In genomic region chr12:51345681-51346080, GRCh38 we compare ENCODE assay signal across 1 cellular context.
A peak's percentile ranks its signal among the peaks of the same experiment; 100 is the strongest.
TF ChIP-seq lines count a peak whose summit lies in the region.

No MANE protein-coding gene starts in this region.

TF ChIP-seq in K562, 482 proteins besides CTCF, POLR2A, EP300 and RAD21 (continues in another document):
- TF ChIP-seq TOE1 (IDR thresholded peaks at IDR 0.05; ENCODE audit: borderline replicate concordance) (no peak), TOE1 (CRISPR knock-in tag; IDR thresholded peaks at IDR 0.05; ENCODE audit: borderline replicate concordance, low read depth) (no peak), C11orf30 (IDR thresholded peaks at IDR 0.05; ENCODE audit: low read depth) (peak; percentile 42), ZNF316 (IDR thresholded peaks at IDR 0.05) (peak; percentile 38; the same call in 1 of the 2 replicates), SREBF1 (IDR thresholded peaks at IDR 0.05; ENCODE audit: borderline replicate concordance, low read depth, low read length) (no peak), CREB3L1 (IDR thresholded peaks at IDR 0.05; ENCODE audit: borderline replicate concordance, low read depth) (no peak), DNMT1 (IDR thresholded peaks at IDR 0.05) (no peak), POLR3G (IDR thresholded peaks at IDR 0.05; ENCODE audit: extremely low read depth, insufficient read length, insufficient replicate concordance) (no peak), ZFP30 (CRISPR knock-in tag; IDR thresholded peaks at IDR 0.05; ENCODE audit: borderline replicate concordance) (no peak), ZNF592 (IDR thresholded peaks at IDR 0.05) (peak; percentile 29; the same call in 1 of the 2 replicates), CHAMP1 (IDR thresholded peaks at IDR 0.05) (no peak), NFE2 (IDR thresholded peaks at IDR 0.05; ENCODE audit: low read depth) (peak; percentile 65; the same call in 1 of the 2 replicates), RBM34 (IDR thresholded peaks at IDR 0.05; ENCODE audit: borderline replicate concordance, insufficient read depth, low read length) (no peak), PPARD (CRISPR knock-in tag; IDR thresholded peaks at IDR 0.05) (no peak), AFF4 (CRISPR knock-in tag; IDR thresholded peaks at IDR 0.05) (no peak), NR2C2 (CRISPR knock-in tag; IDR thresholded peaks at IDR 0.05) (no peak), NR2C2 (tag; IDR thresholded peaks at IDR 0.05) (peak; percentile 15; the same call in 1 of the 2 replicates), NFYB (IDR thresholded peaks at IDR 0.05; ENCODE audit: extremely low read depth, insufficient read length) (no peak), CUX1 (CRISPR knock-in tag; IDR thresholded peaks at IDR 0.05) (no peak), ATF3 (IDR thresholded peaks at IDR 0.05) (peak; percentile 42), ATF3 (CRISPR knock-in tag; conservative IDR thresholded peaks at IDR 0.05) (no peak), NBN (IDR thresholded peaks at IDR 0.05; ENCODE audit: low read depth) (no peak), ZNF449 (CRISPR knock-in tag; IDR thresholded peaks at IDR 0.05) (no peak), SOX6 (IDR thresholded peaks at IDR 0.05) (no peak), ADNP (tag; IDR thresholded peaks at IDR 0.05) (no peak), ZNF668 (CRISPR knock-in tag; IDR thresholded peaks at IDR 0.05) (no peak), MITF (IDR thresholded peaks at IDR 0.05) (no peak), SMAD2 (IDR thresholded peaks at IDR 0.05; ENCODE audit: low read depth, low read length) (no peak), DEAF1 (CRISPR knock-in tag; IDR thresholded peaks at IDR 0.05) (no peak), FOXM1 (IDR thresholded peaks at IDR 0.05; ENCODE audit: low read depth) (no peak), FOXM1 (CRISPR knock-in tag; IDR thresholded peaks at IDR 0.05; ENCODE audit: low read depth) (no peak), SPI1 (IDR thresholded peaks at IDR 0.05; ENCODE audit: borderline replicate concordance, low read depth, low read length) (0 out of 2 replicates have a peak, but pooled peaks have one; percentile 35), MAFK (IDR thresholded peaks at IDR 0.05; ENCODE audit: low read length) (no peak), JUND (IDR thresholded peaks at IDR 0.05; ENCODE audit: borderline replicate concordance, low read depth, low read length) (peak; percentile 36; the same call in 1 of the 2 replicates), JUND (tag; IDR thresholded peaks at IDR 0.05; ENCODE audit: borderline replicate concordance, low read depth, low read length) (no peak), CTBP1 (IDR thresholded peaks at IDR 0.05; ENCODE audit: borderline replicate concordance) (no peak)
